In genomic region chr22:37356922-37357321, GRCh38 we compare ENCODE assay signal across 9 cellular contexts.
"Had no signal": no experiment of that assay in that cellular context is flagged by ENCODE, and none has a peak within 500 bp of the region (broad histone marks: within the 10 kb centered on the region; RNA-seq: fewer than 3 reads in every experiment).

No MANE protein-coding gene starts in this region.

- H3K36me3 Mint-ChIP-seq: IgD-negative memory B cell had no signal

- H3K4me3 ChIP-seq: GM23248 had no signal

- H3K27ac ChIP-seq: GM23248, HL-60, KMS-11 had no signal

- ATAC-seq: HepG2 had no signal

- H3K27ac Mint-ChIP-seq: HFFc6 had no signal

- DNase-seq: GOT3, H9, HCEC 1CT, HFFc6 had no signal

- H3K9me3 Mint-ChIP-seq: H9, HFFc6, IgD-negative memory B cell had no signal

- H3K4me3 Mint-ChIP-seq: H9, HFFc6, IgD-negative memory B cell had no signal
